Comparison of ENCODE assay signal across 14 cellular contexts in the genomic region with DNA sequence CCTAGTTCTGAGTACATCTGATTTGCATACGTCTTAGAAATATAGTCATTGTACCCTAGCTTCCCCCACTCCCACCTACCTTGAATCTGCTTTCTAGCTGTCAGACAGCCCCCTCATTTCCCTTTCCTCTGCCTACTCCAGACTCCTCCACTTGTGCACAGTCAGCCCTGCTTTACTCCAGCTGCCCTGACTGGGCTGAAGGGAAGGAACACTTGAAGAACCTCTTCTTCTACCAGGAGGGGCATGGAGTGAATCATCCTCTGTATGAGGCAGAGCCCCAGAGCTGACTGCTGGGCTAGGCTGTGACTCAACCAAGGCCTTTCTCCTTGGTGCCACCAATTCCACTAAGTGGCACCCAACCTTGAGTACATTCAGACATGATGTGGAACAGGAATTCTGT. TPM values are rescaled to one million over a fixed set of nuclear protein-coding genes. Genes with fewer than 3 reads are reported as not detected.
A peak's percentile ranks its signal among the peaks of the same experiment; 100 is the strongest.
DNase-seq lines count a peak whose midpoint lies in the region; ATAC-seq, FAIRE-seq and TF ChIP-seq lines count a peak whose summit lies in the region.
"Had no signal": no experiment of that assay in that cellular context is flagged by ENCODE, and none has a peak within 500 bp of the region (broad histone marks: within the 10 kb centered on the region; RNA-seq: fewer than 3 reads in every experiment).

No MANE protein-coding gene starts in this region.

- H3K36me3 ChIP-seq in adipocyte (ENCODE audit: control insufficient read depth, insufficient read depth, low read length, severe bottlenecking) (no peaks in the 10 kb centered on the region), Peyer's patch (no peaks in the 10 kb centered on the region), small intestine (ENCODE audit: control insufficient read depth in 2 of 2, insufficient read depth in 2 of 2, low read length in 2 of 2) (no peaks in the 10 kb centered on the region)
- H3K36me3 ChIP-seq: esophagus squamous epithelium, lower lobe of right lung had no signal

- H3K27ac ChIP-seq in Peyer's patch (no peak overlapping the region), small intestine (ENCODE audit: low read depth in 1 of 2, low read length in 1 of 2) (no peak overlapping the region)
- H3K27ac ChIP-seq: esophagus squamous epithelium, lower lobe of right lung had no signal

- no peak for FAIRE-seq in small intestine (lab: Jason Lieb, UNC)

- H3K9me3 ChIP-seq in adipocyte (ENCODE audit: control insufficient read depth, low read length): peaks cover 4% of the 10 kb centered on the region
- H3K9me3 ChIP-seq in Peyer's patch: peaks cover 0 to 5% (median 0%) of the 10 kb centered on the region in 4 donors
- H3K9me3 ChIP-seq in small intestine (ENCODE audit: control insufficient read depth, low read depth): no peaks in the 10 kb centered on the region
- H3K9me3 ChIP-seq: esophagus squamous epithelium, lower lobe of right lung had no signal

- WGBS in small intestine, 3 donors: 47 to 87% (median 74%) methylated on average over 1 of the region's 1 CpG

- peaks cover 6% of the 10 kb centered on the region for H3K4me1 ChIP-seq in adipocyte (ENCODE audit: control insufficient read depth, insufficient read depth, low read length)
- no peaks in the 10 kb centered on the region for H3K4me1 ChIP-seq in Peyer's patch
- no peaks in the 10 kb centered on the region for H3K4me1 ChIP-seq in small intestine (ENCODE audit: control insufficient read depth in 2 of 2, insufficient read depth in 1 of 2, low read depth in 1 of 2, low read length in 1 of 2)
- H3K4me1 ChIP-seq: esophagus squamous epithelium, lower lobe of right lung had no signal

- no peak for ATAC-seq in HG03520 (IDR thresholded peaks at IDR 0.05; ENCODE audit: unreplicated experiment)
- ATAC-seq in HG03457 (IDR thresholded peaks at IDR 0.05; ENCODE audit: unreplicated experiment): no peak
- ATAC-seq: lower lobe of right lung had no signal

- no peak for TF ChIP-seq CTCF in Peyer's patch (IDR thresholded peaks at IDR 0.05)

- H3K27me3 ChIP-seq in adipocyte (replicated peaks; ENCODE audit: control insufficient read depth, insufficient read depth, low read length): no peaks in the 10 kb centered on the region
- no peaks in the 10 kb centered on the region for H3K27me3 ChIP-seq in Peyer's patch
- no peaks in the 10 kb centered on the region for H3K27me3 ChIP-seq in small intestine (ENCODE audit: control insufficient read depth in 2 of 2, insufficient read depth in 2 of 2, low read length in 2 of 2)
- H3K27me3 ChIP-seq: esophagus squamous epithelium had no signal

- H3K9ac ChIP-seq in adipocyte (ENCODE audit: low read length): no peak overlapping the region

- TF ChIP-seq POLR2A in Peyer's patch (IDR thresholded peaks at IDR 0.05): no peak

- peak; percentile 51 for DNase-seq in CD1c-positive myeloid dendritic cell (ENCODE audit: extremely low spot score)
- peak; percentile 52 for DNase-seq in MV-4-11 (lab: John Stamatoyannopoulos, UW)
- peak; percentile 44 for DNase-seq in adipocyte (ENCODE audit: low read depth)
- DNase-seq in stimulated activated CD4-positive, alpha-beta T cell treated with anti-CD3 and anti-CD28 coated beads, Interleukin-12 subunit alpha, Interleukin-12 subunit beta, amount 100 ng/mL, for 4 hours: peak; percentile 43
- DNase-seq in Peyer's patch: no peak
- DNase-seq in small intestine: no peak
- DNase-seq: activated naive CD8-positive, alpha-beta T cell treated with anti-CD3 and anti-CD28 coated beads, Interleukin-2, amount 10 ng/mL, durations not matched to agents 7 days and 5 days; DMS79; esophagus squamous epithelium; lower lobe of right lung; NCI-H1105 had no signal

- H3K4me3 ChIP-seq in adipocyte (ENCODE audit: low read length): no peak overlapping the region
- no peak overlapping the region for H3K4me3 ChIP-seq in Peyer's patch
- no peak overlapping the region for H3K4me3 ChIP-seq in small intestine (ENCODE audit: low read depth in 1 of 2, low read length in 2 of 2)
- H3K4me3 ChIP-seq: esophagus squamous epithelium, lower lobe of right lung, smooth muscle cell had no signal

RNA-seq across cellular contexts. Expression of a gene that starts 18.1 kb away (rescaled TPM):
- total RNA-seq in Peyer's patch: 10 to 100 TPM; 33.5 to 66.8 (median 50.9) TPM
- polyA plus RNA-seq in small intestine: 10 to 100 TPM; 28.2 to 30.4 (median 30.3) TPM

Comparison
In these comparisons a context has a peak if more than half of its experiments do, and no peak if none do; other contexts are left out.
1. DNase-seq: peak in CD1c-positive myeloid dendritic cell (single experiment), MV-4-11 (single experiment), adipocyte (single experiment) and stimulated activated CD4-positive, alpha-beta T cell treated with anti-CD3 and anti-CD28 coated beads, Interleukin-12 subunit alpha, Interleukin-12 subunit beta, amount 100 ng/mL, for 4 hours (single experiment); none in Peyer's patch (0 of 3) and small intestine (single experiment).